ENCODE assay signal across 8 cellular contexts in genomic region chr9:38875616-38876015, GRCh38.
DNase-seq lines count a peak whose midpoint lies in the region; ATAC-seq and TF ChIP-seq lines count a peak whose summit lies in the region.
"Not testable (repeated sequence)": the region's sequence is repeated elsewhere in the genome, so short reads cannot be mapped to it uniquely, and the experiment has no call there.

No MANE protein-coding gene starts in this region.

- not testable (repeated sequence) for TF ChIP-seq CTCF in esophagus muscularis mucosa (IDR thresholded peaks at IDR 0.05)

- TF ChIP-seq EP300 in esophagus muscularis mucosa (IDR thresholded peaks at IDR 0.05) = not testable (repeated sequence)

- not testable (repeated sequence) for H3K4me3 ChIP-seq in esophagus muscularis mucosa

- not testable (repeated sequence) for H3K27me3 ChIP-seq in esophagus muscularis mucosa

- WGBS in esophagus muscularis mucosa = 83% methylated on average over 5 of the region's 7 CpGs

- H3K9me3 ChIP-seq in esophagus muscularis mucosa = not testable (repeated sequence)

- intact Hi-C loops in esophagus muscularis mucosa (cut with DNase I); head of caudate nucleus (cut with DNase I); Right ventricle myocardium superior (cut with DNase I): not testable (repeated sequence)

- TF ChIP-seq POLR2A in esophagus muscularis mucosa (IDR thresholded peaks at IDR 0.05; ENCODE audit: low read depth) = not testable (repeated sequence)

- ATAC-seq in Right ventricle myocardium superior (ENCODE audit: poor library complexity) = not testable (repeated sequence)

- DNase-seq in ELR (ENCODE audit: low read depth) (peak; percentile 0), SK-N-DZ (ENCODE audit: low spot score) (peak; percentile 18), esophagus muscularis mucosa (ENCODE audit: extremely low spot score) (peak; percentile 45), head of caudate nucleus (peak in 36 of 42 donors; percentile 1 to 59 (median 16)), Right ventricle myocardium superior (peak; percentile 8), left kidney (ENCODE audit: low read depth, low spot score) (peak; percentile 0), medulla oblongata (ENCODE audit: extremely low spot score) (peak; percentile 1), putamen (ENCODE audit: low spot score) (peak; percentile 0)

- not testable (repeated sequence) for H3K36me3 ChIP-seq in esophagus muscularis mucosa

- not testable (repeated sequence) for H3K4me1 ChIP-seq in esophagus muscularis mucosa

- not testable (repeated sequence) for H3K27ac ChIP-seq in esophagus muscularis mucosa (replicated peaks in 1 of 4)
